10 cellular contexts compared by ENCODE assay signal in the genomic region with DNA sequence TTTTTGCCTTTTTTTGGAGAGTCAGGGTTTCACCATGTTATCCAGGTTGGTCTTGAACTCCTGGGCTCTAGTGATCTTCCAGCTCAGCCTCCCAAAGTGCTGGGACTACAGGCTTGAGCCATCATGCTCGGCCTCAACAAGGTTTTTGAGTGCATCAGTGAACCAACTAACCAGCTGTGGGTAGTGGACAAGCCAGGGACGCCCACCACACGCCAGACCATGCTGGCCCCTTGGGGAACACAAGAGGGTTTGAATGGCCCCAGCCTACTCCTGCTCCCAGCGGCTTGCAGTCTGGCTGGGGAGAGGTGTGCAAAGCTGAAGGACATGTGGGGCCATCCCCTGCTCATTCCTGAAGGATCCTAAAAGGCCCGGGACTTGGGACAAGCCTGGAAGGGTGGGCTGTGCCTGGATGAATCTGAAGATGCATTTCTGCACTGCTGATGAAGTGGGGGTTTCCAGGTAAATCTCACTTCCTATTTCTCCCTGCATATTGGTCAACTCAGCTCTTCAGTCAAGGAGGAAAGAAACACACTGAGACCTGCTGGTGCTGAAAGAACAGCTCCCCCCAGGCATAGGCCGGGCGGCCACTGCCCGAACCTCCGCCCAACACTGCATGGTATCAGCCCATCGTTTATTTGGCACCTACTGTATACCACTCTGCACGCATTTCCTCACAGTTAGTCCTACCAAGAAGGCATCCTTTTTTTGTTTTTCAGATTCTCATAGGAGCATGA. TPM values are rescaled to one million over a fixed set of nuclear protein-coding genes. Genes with fewer than 3 reads are reported as not detected.
A peak's percentile ranks its signal among the peaks of the same experiment; 100 is the strongest.
DNase-seq lines count a peak whose midpoint lies in the region; ATAC-seq, FAIRE-seq and TF ChIP-seq lines count a peak whose summit lies in the region.
"Had no signal": no experiment of that assay in that cellular context is flagged by ENCODE, and none has a peak within 500 bp of the region (broad histone marks: within the 10 kb centered on the region; RNA-seq: fewer than 3 reads in every experiment).

No MANE protein-coding gene starts in this region.

- H3K36me3 Mint-ChIP-seq in immature natural killer cell: no peaks in the 10 kb centered on the region

- H3K4me1 Mint-ChIP-seq in immature natural killer cell: no peaks in the 10 kb centered on the region

- peaks cover 11 to 13% (median 11%) of the 10 kb centered on the region in 3 donors for H3K27me3 Mint-ChIP-seq in immature natural killer cell (ENCODE audit: low read depth in 3 of 3)

- no peak overlapping the region for H3K27ac Mint-ChIP-seq in immature natural killer cell

- TF ChIP-seq POLR2A in GM12891 (IDR thresholded peaks at IDR 0.05; ENCODE audit: low read depth, low read length): no peak

- no peak for DNase-seq in GM12891 (ENCODE audit: insufficient read length, low spot score)
- peak; percentile 82 for DNase-seq in RPMI8226
- DNase-seq in left kidney (ENCODE audit: low read depth, low spot score): peak; percentile 77
- no peak for DNase-seq in immature natural killer cell
- DNase-seq in occipital lobe (lab: John Stamatoyannopoulos, UW): no peak
- DNase-seq in SKM-1 (lab: John Stamatoyannopoulos, UW; ENCODE audit: unreplicated experiment): no peak
- no peak for DNase-seq in hippocampal formation (lab: John Stamatoyannopoulos, UW)
- DNase-seq: NCI-H446 treated with DMSO at 0.1 percent for 48 hours had no signal

- no peak overlapping the region for H3K4me3 Mint-ChIP-seq in immature natural killer cell

- H3K9me3 Mint-ChIP-seq in immature natural killer cell: peaks cover 0 to 3% (median 0%) of the 10 kb centered on the region in 6 donors

- FAIRE-seq in GM12891 (lab: Jason Lieb, UNC): peak; percentile 60

- peak; percentile 57 for ATAC-seq in HG02798 (IDR thresholded peaks at IDR 0.05; ENCODE audit: poor library complexity, unreplicated experiment)

TF ChIP-seq in GM12891, 5 proteins besides CTCF, POLR2A, EP300 and RAD21:
- TF ChIP-seq POU2F2 (IDR thresholded peaks at IDR 0.05; ENCODE audit: low read depth, low read length) (no peak), SPI1 (IDR thresholded peaks at IDR 0.05; ENCODE audit: low read depth, low read length) (peak; percentile 96)

RNA-seq across cellular contexts. Expression of gene MMD2, which starts 6.9 kb away (rescaled TPM):
- not detected for polyA plus RNA-seq in GM12891 (2012; ENCODE audit: low read depth, missing spikeins)
- polyA plus RNA-seq in immature natural killer cell: not detected
- 0.94 TPM for total RNA-seq in occipital lobe
- total RNA-seq: pulmonary artery endothelial cell had no signal

Comparison
In these comparisons a context has a peak if more than half of its experiments do, and no peak if none do; other contexts are left out.
1. DNase-seq: peak in RPMI8226 (single experiment) and left kidney (single experiment); none in GM12891 (single experiment), immature natural killer cell (0 of 3), occipital lobe (single experiment), SKM-1 (single experiment) and hippocampal formation (0 of 2).